In genomic region chr20:57281900-57282299, GRCh38 we compare ENCODE assay signal across 23 cellular contexts. TPM values are rescaled to one million over a fixed set of nuclear protein-coding genes. Genes with fewer than 3 reads are reported as not detected.
A peak's percentile ranks its signal among the peaks of the same experiment; 100 is the strongest.
DNase-seq lines count a peak whose midpoint lies in the region; ATAC-seq, FAIRE-seq and TF ChIP-seq lines count a peak whose summit lies in the region.
"Had no signal": no experiment of that assay in that cellular context is flagged by ENCODE, and none has a peak within 500 bp of the region (broad histone marks: within the 10 kb centered on the region; RNA-seq: fewer than 3 reads in every experiment).

No MANE protein-coding gene starts in this region.

- H3K79me2 ChIP-seq in KMS-11 (ENCODE audit: insufficient read depth, low read depth), result no peaks in the 10 kb centered on the region
- no peaks in the 10 kb centered on the region for H3K79me2 ChIP-seq in GM12878 (ENCODE audit: control insufficient read depth, insufficient read depth, low read length)

- H4K20me1 ChIP-seq in KMS-11 (ENCODE audit: insufficient read depth) (no peaks in the 10 kb centered on the region), GM12878 (ENCODE audit: control insufficient read depth, insufficient read depth) (no peaks in the 10 kb centered on the region; the same call in 1 of the 2 replicates)

- H3K4me3 Mint-ChIP-seq in natural killer cell treated with Interleukin-12 subunit alpha and Interleukin-12 subunit beta and Interleukin-15 and Interleukin-18, amount 100 ng/mL, for 72 hours, result no peak overlapping the region
- H3K4me3 Mint-ChIP-seq: CD4-positive, CD25-positive, alpha-beta regulatory T cell had no signal

- H3K27me3 ChIP-seq in KMS-11 (ENCODE audit: insufficient read depth, low read depth) (no peaks in the 10 kb centered on the region), GM12878 (replicated peaks in 1 of 2; ENCODE audit: control insufficient read depth in 2 of 2, insufficient read depth in 2 of 2, low read length in 1 of 2) (peaks cover 8 to 12% of the 10 kb centered on the region in 2 experiments; a peak in 3 of 4 replicates), thyroid gland (no peaks in the 10 kb centered on the region), SJCRH30 (peaks cover 39% of the 10 kb centered on the region)
- H3K27me3 ChIP-seq: Peyer's patch had no signal

- H3K27ac ChIP-seq in KMS-11, result peak overlapping the region; percentile 79
- no peak overlapping the region for H3K27ac ChIP-seq in GM12878 (ENCODE audit: control insufficient read depth, insufficient read depth)
- peak overlapping the region; percentile 77 to 98 (median 79) for H3K27ac ChIP-seq in thyroid gland
- H3K27ac ChIP-seq in SJCRH30, result no peak overlapping the region
- H3K27ac ChIP-seq: Peyer's patch, SJSA1 had no signal

- BruUV-seq in GM12878 (replicated peaks; lab: Mats Ljungman, UMichigan), result no TSS peak

- CTCF ChIA-PET in GM12878 (lab: Yijun Ruan, JAX), result no interaction called here

- no peak for TF ChIP-seq RAD21 in GM12878 (IDR thresholded peaks at IDR 0.05; ENCODE audit: insufficient read depth, low read depth, low read length)

- H3K9ac ChIP-seq in KMS-11 (peak overlapping the region; percentile 43; the same call in 1 of the 2 replicates), GM12878 (ENCODE audit: control insufficient read depth, insufficient read depth, low read length) (no peak overlapping the region)

- POLR2A ChIA-PET in GM12878 (lab: Charles Lee), result no interaction called here

- WGBS in GM12878 (ENCODE audit: insufficient coverage, insufficient replicate concordance, low lambda C conversion rate, missing lambda C conversion rate), result under 1% methylated on average over 7 of the region's 7 CpGs
- WGBS in thyroid gland, 2 donors, result 46 to 54% methylated on average over 7 of the region's 7 CpGs

- peak overlapping the region; percentile 82; the same call in 1 of the 2 replicates for H2AFZ ChIP-seq in KMS-11 (ENCODE audit: low read depth)
- H2AFZ ChIP-seq in GM12878 (ENCODE audit: control insufficient read depth, low read depth, low read length), result no peak overlapping the region

- TF ChIP-seq POLR2A in GM12878 (IDR thresholded peaks at IDR 0.05; ENCODE audit: low read depth, low read length) (no peak), thyroid gland (IDR thresholded peaks at IDR 0.05) (no peak)

- peaks cover 51% of the 10 kb centered on the region for H3K4me1 ChIP-seq in KMS-11 (ENCODE audit: low read depth, poor library complexity, severe bottlenecking)
- H3K4me1 ChIP-seq in GM12878 (ENCODE audit: control insufficient read depth, insufficient read depth, low read length), result no peaks in the 10 kb centered on the region
- H3K4me1 ChIP-seq in thyroid gland, result peaks cover 51 to 59% of the 10 kb centered on the region in 2 donors
- peaks cover 18% of the 10 kb centered on the region; the same call in 1 of the 2 replicates for H3K4me1 ChIP-seq in SJCRH30
- H3K4me1 ChIP-seq: Peyer's patch, SJSA1 had no signal

- RAD21 ChIA-PET in GM12878 (lab: Charles Lee; ENCODE audit: unreplicated experiment), result no interaction called here

- H3K36me3 ChIP-seq in KMS-11 (ENCODE audit: insufficient read depth), result no peaks in the 10 kb centered on the region
- no peaks in the 10 kb centered on the region for H3K36me3 ChIP-seq in GM12878 (ENCODE audit: control insufficient read depth in 2 of 2, insufficient read depth in 2 of 2, low read length in 1 of 2)
- H3K36me3 ChIP-seq in thyroid gland, result no peaks in the 10 kb centered on the region
- H3K36me3 ChIP-seq in SJCRH30, result no peaks in the 10 kb centered on the region
- H3K36me3 ChIP-seq: Peyer's patch, SJSA1 had no signal

- intact Hi-C loops in GM12878 (cut with micrococcal nuclease; ENCODE audit: unreplicated experiment), result no loop called here
- intact Hi-C loops in thyroid gland (cut with DNase I), result no loop called here
- intact Hi-C loops in Right ventricle myocardium superior (cut with DNase I), result no loop called here

- no peaks in the 10 kb centered on the region for H3K36me3 Mint-ChIP-seq in natural killer cell treated with Interleukin-12 subunit alpha and Interleukin-12 subunit beta and Interleukin-15 and Interleukin-18, amount 100 ng/mL, for 72 hours
- H3K36me3 Mint-ChIP-seq: CD4-positive, CD25-positive, alpha-beta regulatory T cell had no signal

- H3K27me3 Mint-ChIP-seq in natural killer cell treated with Interleukin-12 subunit alpha and Interleukin-12 subunit beta and Interleukin-15 and Interleukin-18, amount 100 ng/mL, for 72 hours, result peaks cover 33 to 59% of the 10 kb centered on the region in 2 donors

- no peak for TF ChIP-seq EP300 in GM12878 (IDR thresholded peaks at IDR 0.05; ENCODE audit: borderline replicate concordance in 1 of 2, control insufficient read depth in 1 of 2, low read depth in 2 of 2, low read length in 2 of 2)

- TF ChIP-seq CTCF in KMS-11 (conservative IDR thresholded peaks at IDR 0.05; ENCODE audit: low read depth, low read length) (no peak), GM12878 (IDR thresholded peaks at IDR 0.05 in 2 of 3, conservative IDR thresholded peaks at IDR 0.05 in 1 of 3; ENCODE audit: control insufficient read depth in 2 of 3, extremely low read depth in 1 of 3, insufficient read depth in 1 of 3, low read depth in 3 of 3, low read length in 3 of 3) (no peak), thyroid gland (IDR thresholded peaks at IDR 0.05) (peak in 2 of 6 experiments; percentile 21 to 30)

- no peak overlapping the region for H3K4me3 ChIP-seq in KMS-11 (IDR thresholded peaks at IDR 0.05; ENCODE audit: insufficient read depth, low read depth, low read length)
- no peak overlapping the region for H3K4me3 ChIP-seq in GM12878
- H3K4me3 ChIP-seq in thyroid gland (replicated peaks in 1 of 3), result no peak overlapping the region
- H3K4me3 ChIP-seq in SJCRH30, result no peak overlapping the region
- H3K4me3 ChIP-seq: Peyer's patch, SJSA1 had no signal

- no peak for DNase-seq in GM12878 (ENCODE audit: low read depth, low spot score)
- DNase-seq in medulla oblongata (ENCODE audit: extremely low spot score), result peak; percentile 36
- no peak for DNase-seq in thyroid gland
- no peak for DNase-seq in natural killer cell treated with Interleukin-12 subunit alpha and Interleukin-12 subunit beta and Interleukin-15 and Interleukin-18, amount 100 ng/mL, for 72 hours (ENCODE audit: low spot score)
- no peak for DNase-seq in Right ventricle myocardium superior
- no peak for DNase-seq in SJCRH30
- DNase-seq: CD4-positive, CD25-positive, alpha-beta regulatory T cell; DMS79; IMR-90; NCI-H1417 treated with DMSO at 0.1 percent for 48 hours; NCI-H187; NCI-H2107; NCI-H510A; Peyer's patch had no signal

- in situ Hi-C loops in GM12878 (cut with MboI), result no loop called here

- no peaks in the 10 kb centered on the region for H3K4me1 Mint-ChIP-seq in natural killer cell treated with Interleukin-12 subunit alpha and Interleukin-12 subunit beta and Interleukin-15 and Interleukin-18, amount 100 ng/mL, for 72 hours (ENCODE audit: low read depth in 2 of 2)
- H3K4me1 Mint-ChIP-seq: CD4-positive, CD25-positive, alpha-beta regulatory T cell had no signal

- H3K4me2 ChIP-seq in KMS-11, result peak overlapping the region; percentile 95
- H3K4me2 ChIP-seq in GM12878 (ENCODE audit: control insufficient read depth, insufficient read depth), result no peak overlapping the region

- ATAC-seq in GM12878 (peak; percentile 38), Right ventricle myocardium superior (ENCODE audit: poor library complexity) (no peak)
- no peak for ATAC-seq in natural killer cell treated with Interleukin-12 subunit alpha and Interleukin-12 subunit beta and Interleukin-15 and Interleukin-18, amount 100 ng/mL, for 72 hours

- H3K27ac Mint-ChIP-seq in natural killer cell treated with Interleukin-12 subunit alpha and Interleukin-12 subunit beta and Interleukin-15 and Interleukin-18, amount 100 ng/mL, for 72 hours, result no peak overlapping the region
- H3K27ac Mint-ChIP-seq: CD4-positive, CD25-positive, alpha-beta regulatory T cell had no signal

- FAIRE-seq in GM12878 (lab: Jason Lieb, UNC), result no peak
- FAIRE-seq: GM12892, GM18507, GM19239, H54 had no signal

- H3K9me3 Mint-ChIP-seq in natural killer cell treated with Interleukin-12 subunit alpha and Interleukin-12 subunit beta and Interleukin-15 and Interleukin-18, amount 100 ng/mL, for 72 hours, result no peaks in the 10 kb centered on the region
- H3K9me3 Mint-ChIP-seq: CD4-positive, CD25-positive, alpha-beta regulatory T cell had no signal

- SMC1A ChIA-PET in GM12878 (lab: Charles Lee; ENCODE audit: uncharacterized antibody, unreplicated experiment), result no interaction called here

- no peaks in the 10 kb centered on the region for H3K9me3 ChIP-seq in GM12878 (replicated peaks; ENCODE audit: control insufficient read depth, insufficient read depth, low read length)
- H3K9me3 ChIP-seq in thyroid gland, result no peaks in the 10 kb centered on the region
- no peaks in the 10 kb centered on the region for H3K9me3 ChIP-seq in SJCRH30 (replicated peaks)
- H3K9me3 ChIP-seq: Peyer's patch, SJSA1 had no signal

RNA-seq across cellular contexts. Expression of gene BMP7, which starts 15.5 kb away (rescaled TPM):
- not detected in 2 replicates for total RNA-seq in GM12878 (2013; cell fraction: nucleolus; rRNA removed)
- total RNA-seq in GM12878 (2014; rRNA removed), result not detected in 2 replicates
- total RNA-seq in GM12878 (2014; rRNA removed; fragmentation: Illumina TruSeq; extraction: Trizol), result not detected in 2 replicates
- total RNA-seq in GM12878 (2021), result 0.05 and 0.51 TPM in 2 replicates
- not detected for polyA plus RNA-seq in GM12878 (2011; ENCODE audit: low read depth)
- polyA plus RNA-seq in GM12878 (2011; rRNA removed), result 0.04 and 0.18 TPM in 2 replicates
- polyA plus RNA-seq in GM12878 (2011; cell fraction: cytosol; rRNA removed), result 0.05 TPM in 1 of 2 replicates, not detected in the other
- polyA plus RNA-seq in GM12878 (2011; cell fraction: nucleus; rRNA removed), result not detected in 2 replicates
- polyA plus RNA-seq in GM12878 (2012), result not detected in 2 replicates
- polyA plus RNA-seq in GM12878 (2014; fragmentation: Illumina TruSeq; extraction: Trizol), result not detected in 2 replicates
- not detected for polyA plus RNA-seq in GM12878 (2014; fragmentation: Nextera tagmentation; extraction: Ambion mirVana)
- polyA plus RNA-seq in GM12878 (2014; rRNA removed), result not detected in 2 replicates
- polyA plus RNA-seq in GM12878 (2016; fragmentation: Nextera tagmentation; extraction: Ambion mirVana), result under 1 TPM in 1 of 2 experiments, not detected in 1; 0.28 TPM
- polyA minus RNA-seq in GM12878 (2011; rRNA and poly(A)+ RNA removed), result 0.07 TPM in 1 of 2 replicates, not detected in the other
- polyA minus RNA-seq in GM12878 (2011; cell fraction: cytosol; rRNA and poly(A)+ RNA removed), result not detected in 2 replicates
- not detected in 2 replicates for polyA minus RNA-seq in GM12878 (2011; cell fraction: nucleus; rRNA and poly(A)+ RNA removed)
- 100 to 1,000 TPM in 1 of 4 donors, 10 to 100 TPM in 3; 34.0 to 113 (median 80.2) TPM for total RNA-seq in thyroid gland
- not detected for total RNA-seq in natural killer cell treated with Interleukin-12 subunit alpha and Interleukin-12 subunit beta and Interleukin-15 and Interleukin-18, amount 100 ng/mL, for 72 hours
- 23.2 TPM for total RNA-seq in Right ventricle myocardium superior
- total RNA-seq in SJCRH30 (2014; rRNA removed; shearing (Covaris generic)), result 14.6 and 15.6 TPM in 2 replicates
- total RNA-seq: CD4-positive, CD25-positive, alpha-beta regulatory T cell; IMR-90; SJSA1 had no signal
- polyA plus RNA-seq: BJ; CD4-positive, CD25-positive, alpha-beta regulatory T cell; IMR-90 had no signal

RNA-seq across cellular contexts. Expression of gene SPO11, which starts 47.7 kb away (rescaled TPM):
- not detected in 2 replicates for total RNA-seq in GM12878 (2013; cell fraction: nucleolus; rRNA removed)
- total RNA-seq in GM12878 (2014; rRNA removed) (not detected in 2 replicates), GM12878 (2014; rRNA removed; fragmentation: Illumina TruSeq; extraction: Trizol) (not detected in 2 replicates), GM12878 (2021) (not detected in 2 replicates), thyroid gland (not detected), Right ventricle myocardium superior (not detected)
- not detected for polyA plus RNA-seq in GM12878 (2011; ENCODE audit: low read depth)
- polyA plus RNA-seq in GM12878 (2011; rRNA removed) (not detected in 2 replicates), GM12878 (2014; fragmentation: Illumina TruSeq; extraction: Trizol) (not detected in 2 replicates), GM12878 (2014; fragmentation: Nextera tagmentation; extraction: Ambion mirVana) (not detected), GM12878 (2014; rRNA removed) (not detected in 2 replicates), GM12878 (2016; fragmentation: Nextera tagmentation; extraction: Ambion mirVana) (not detected)
- polyA plus RNA-seq in GM12878 (2011; cell fraction: cytosol; rRNA removed), result not detected in 2 replicates
- not detected in 2 replicates for polyA plus RNA-seq in GM12878 (2011; cell fraction: nucleus; rRNA removed)
- polyA plus RNA-seq in GM12878 (2012), result not detected in 2 replicates
- polyA minus RNA-seq in GM12878 (2011; rRNA and poly(A)+ RNA removed), result not detected in 2 replicates
- polyA minus RNA-seq in GM12878 (2011; cell fraction: cytosol; rRNA and poly(A)+ RNA removed), result not detected in 2 replicates
- polyA minus RNA-seq in GM12878 (2011; cell fraction: nucleus; rRNA and poly(A)+ RNA removed), result not detected in 2 replicates
- total RNA-seq in natural killer cell treated with Interleukin-12 subunit alpha and Interleukin-12 subunit beta and Interleukin-15 and Interleukin-18, amount 100 ng/mL, for 72 hours, result not detected
- not detected in 2 replicates for total RNA-seq in SJCRH30 (2014; rRNA removed; shearing (Covaris generic))
- total RNA-seq: A673; CD4-positive, CD25-positive, alpha-beta regulatory T cell; IMR-90; M059J; Peyer's patch; SJSA1 had no signal
- polyA plus RNA-seq: BJ; CD4-positive, CD25-positive, alpha-beta regulatory T cell; IMR-90 had no signal

Comparison
In these comparisons a context has a peak if more than half of its experiments do, and no peak if none do; other contexts are left out.
1. H3K27ac ChIP-seq: peak in KMS-11 (single experiment) and thyroid gland (3 of 3); none in GM12878 (single experiment) and SJCRH30 (single experiment).
2. RNA of gene BMP7, which starts 15.5 kb away (total RNA-seq): 34.0 to 113 TPM in thyroid gland, 23.2 TPM in Right ventricle myocardium superior (single experiment) and 14.6 to 15.6 TPM in SJCRH30; 0.05 to 0.51 TPM in GM12878 and not detected in natural killer cell treated with Interleukin-12 subunit alpha and Interleukin-12 subunit beta and Interleukin-15 and Interleukin-18, amount 100 ng/mL, for 72 hours; every median in the first group is over 10 times any median in the second.